ENCODE assay signal across 7 cellular contexts in the genomic region with DNA sequence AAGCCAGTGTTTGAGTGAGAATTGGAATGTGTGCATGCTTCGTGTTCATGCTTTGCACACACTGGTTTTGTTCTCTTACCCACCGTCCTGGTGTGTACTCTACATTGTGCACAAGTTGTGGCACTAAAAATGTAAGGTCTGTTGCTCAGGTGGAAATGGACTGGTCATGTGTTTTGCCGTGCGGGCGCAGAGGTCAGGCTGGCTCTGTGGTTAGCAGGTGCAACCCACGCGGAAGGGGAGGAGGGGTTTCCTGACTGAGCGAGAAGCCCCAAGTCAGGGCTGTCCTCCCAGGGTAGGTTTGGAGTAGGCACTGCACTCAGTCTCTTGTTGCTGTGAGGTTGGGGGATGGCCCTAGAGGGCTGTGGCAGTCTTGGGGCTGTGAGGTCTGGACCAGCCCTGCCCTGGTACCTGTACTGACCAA.
DNase-seq lines count a peak whose midpoint lies in the region; ATAC-seq and TF ChIP-seq lines count a peak whose summit lies in the region.

No MANE protein-coding gene starts in this region.

- no peaks in the 10 kb centered on the region for H3K9me3 ChIP-seq in tibial artery

- peak overlapping the region; percentile 9 for H3K4me3 Mint-ChIP-seq in activated naive CD8-positive, alpha-beta T cell treated with anti-CD3 and anti-CD28 coated beads, Interleukin-2, amount 50 U/mL, for 24 hours

- in situ Hi-C loops in G401 (cut with HindIII; ENCODE audit: low sequenced_read_pairs), result no loop called here

- H3K4me1 Mint-ChIP-seq in activated naive CD8-positive, alpha-beta T cell treated with anti-CD3 and anti-CD28 coated beads, Interleukin-2, amount 50 U/mL, for 24 hours, result peaks cover 42% of the 10 kb centered on the region

- H3K4me1 ChIP-seq in tibial artery, result peaks cover 0 to 24% (median 6%) of the 10 kb centered on the region in 4 donors

- no peak for TF ChIP-seq CTCF in tibial artery (IDR thresholded peaks at IDR 0.05)

- H3K27ac Mint-ChIP-seq in activated naive CD8-positive, alpha-beta T cell treated with anti-CD3 and anti-CD28 coated beads, Interleukin-2, amount 50 U/mL, for 24 hours, result peak overlapping the region; percentile 12

- H3K4me3 ChIP-seq in tibial artery, result no peak overlapping the region

- H3K27me3 Mint-ChIP-seq in activated naive CD8-positive, alpha-beta T cell treated with anti-CD3 and anti-CD28 coated beads, Interleukin-2, amount 50 U/mL, for 24 hours, result no peaks in the 10 kb centered on the region

- H3K27ac ChIP-seq in tibial artery, result no peak overlapping the region

- peaks cover 5% of the 10 kb centered on the region for H3K9me3 Mint-ChIP-seq in activated naive CD8-positive, alpha-beta T cell treated with anti-CD3 and anti-CD28 coated beads, Interleukin-2, amount 50 U/mL, for 24 hours

- no peaks in the 10 kb centered on the region for H3K36me3 ChIP-seq in tibial artery

- ATAC-seq in GM19452 (IDR thresholded peaks at IDR 0.05; ENCODE audit: unreplicated experiment) (peak; percentile 68), HG03469 (IDR thresholded peaks at IDR 0.05; ENCODE audit: unreplicated experiment) (peak; percentile 47)
- ATAC-seq in activated naive CD8-positive, alpha-beta T cell treated with anti-CD3 and anti-CD28 coated beads, Interleukin-2, amount 50 U/mL, for 24 hours, result peak; percentile 81
- peak; percentile 79 for ATAC-seq in stimulated activated naive CD8-positive, alpha-beta T cell treated with anti-CD3 and anti-CD28 coated beads, Interleukin-15, Interleukin-2, amounts not matched to agents 100 U/mL and 50 U/mL, for 24 hours

- peak; percentile 57 for DNase-seq in activated naive CD8-positive, alpha-beta T cell treated with anti-CD3 and anti-CD28 coated beads, Interleukin-2, amount 50 U/mL, for 24 hours
- DNase-seq in stimulated activated naive CD8-positive, alpha-beta T cell treated with anti-CD3 and anti-CD28 coated beads, Interleukin-15, Interleukin-2, amounts not matched to agents 100 U/mL and 50 U/mL, for 24 hours, result peak; percentile 62
- DNase-seq in G401 (ENCODE audit: low spot score) (no peak), mucosa of gallbladder (ENCODE audit: low spot score) (no peak), tibial artery (no peak)

- intact Hi-C loops in tibial artery (cut with DNase I; ENCODE audit: low total_unique reads), result no loop called here

- H3K36me3 Mint-ChIP-seq in activated naive CD8-positive, alpha-beta T cell treated with anti-CD3 and anti-CD28 coated beads, Interleukin-2, amount 50 U/mL, for 24 hours (ENCODE audit: low read depth), result peaks cover 26% of the 10 kb centered on the region

- no peaks in the 10 kb centered on the region for H3K27me3 ChIP-seq in tibial artery

Comparison
In these comparisons a context has a peak if more than half of its experiments do, and no peak if none do; other contexts are left out.
1. DNase-seq: peak in activated naive CD8-positive, alpha-beta T cell treated with anti-CD3 and anti-CD28 coated beads, Interleukin-2, amount 50 U/mL, for 24 hours (single experiment) and stimulated activated naive CD8-positive, alpha-beta T cell treated with anti-CD3 and anti-CD28 coated beads, Interleukin-15, Interleukin-2, amounts not matched to agents 100 U/mL and 50 U/mL, for 24 hours (single experiment); none in G401 (single experiment), mucosa of gallbladder (single experiment) and tibial artery (0 of 2).
2. Peak in every context shown above with its lines, with median percentiles within 50 percentile points of each other: ATAC-seq.